Comparison of ENCODE assay signal across 8 cellular contexts in genomic region chr2:219175928-219176817, GRCh38. TPM values are rescaled to one million over a fixed set of nuclear protein-coding genes. Genes with fewer than 3 reads are reported as not detected.
DNase-seq lines count a peak whose midpoint lies in the region; ATAC-seq and TF ChIP-seq lines count a peak whose summit lies in the region.

No MANE protein-coding gene starts in this region.

- H3K36me3 Mint-ChIP-seq in CD8-positive, alpha-beta memory T cell = peaks cover 0 to 80% (median 7%) of the 10 kb centered on the region in 3 donors

- intact Hi-C loops in left lung (cut with DNase I) = no loop called here

- H3K27ac ChIP-seq in CD8-positive, alpha-beta memory T cell (ENCODE audit: low read depth, low read length) = peak overlapping the region; percentile 85
- peak overlapping the region; percentile 99 to 100 for H3K27ac ChIP-seq in left lung

- no peak for TF ChIP-seq CTCF in choroid plexus epithelial cell (conservative IDR thresholded peaks at IDR 0.05; ENCODE audit: low read depth, low read length)
- TF ChIP-seq CTCF in left lung (IDR thresholded peaks at IDR 0.05) = no peak

- H3K27me3 Mint-ChIP-seq in CD8-positive, alpha-beta memory T cell = peaks cover 0 to 2% of the 10 kb centered on the region in 2 donors

- peaks cover 54 to 81% (median 75%) of the 10 kb centered on the region in 3 donors for H3K4me1 Mint-ChIP-seq in CD8-positive, alpha-beta memory T cell

- H3K4me3 ChIP-seq in CD8-positive, alpha-beta memory T cell (ENCODE audit: low read length) = peak overlapping the region; percentile 64
- H3K4me3 ChIP-seq in choroid plexus epithelial cell (ENCODE audit: low read depth, low read length) (peak overlapping the region; percentile 67), left lung (peak overlapping the region; percentile 98)

- peak overlapping the region; percentile 86 to 100 (median 94) for H3K27ac Mint-ChIP-seq in CD8-positive, alpha-beta memory T cell

- no peaks in the 10 kb centered on the region for H3K9me3 ChIP-seq in CD8-positive, alpha-beta memory T cell (ENCODE audit: low read length)
- no peaks in the 10 kb centered on the region for H3K9me3 ChIP-seq in left lung

- POLR2A ChIA-PET in CD8-positive, alpha-beta memory T cell (lab: Charles Lee) = interaction anchor here (0.5 to 4.6 kb wide), 24 partner anchors 10 to 213 kb away, joined by 3 to 88 read pairs (median 8); partner anchors contain the start of genes ANKZF1, ATG9A, DNAJB2 and DNPEP

- CTCF ChIA-PET in CD8-positive, alpha-beta memory T cell (lab: Charles Lee) = interaction anchor here (0.8 to 8.6 kb wide), 18 partner anchors 9 to 122 kb away, joined by 3 to 110 read pairs (median 4); partner anchors contain the start of genes ATG9A, DNAJB2, NHEJ1 and TUBA4B

- DNase-seq in CD8-positive, alpha-beta memory T cell = peak in 2 of 5 donors; percentile 10 to 11
- DNase-seq in SW480 (ENCODE audit: low spot score) (peak; percentile 47), choroid plexus epithelial cell (ENCODE audit: low read depth) (peak; percentile 50), left lung (peak in 1 of 2 donors; percentile 70), GDM1 (lab: John Stamatoyannopoulos, UW) (no peak)
- DNase-seq in stimulated activated CD8-positive, alpha-beta memory T cell treated with anti-CD3 and anti-CD28 coated beads, Interleukin-12 subunit alpha, Interleukin-12 subunit beta, amount 100 ng/mL, for 4 hours (ENCODE audit: low read depth) = peak; percentile 12

- H3K36me3 ChIP-seq in CD8-positive, alpha-beta memory T cell (ENCODE audit: insufficient read depth, low read length) = peaks cover 27% of the 10 kb centered on the region
- peaks cover 0 to 57% of the 10 kb centered on the region in 2 donors for H3K36me3 ChIP-seq in left lung

- H3K4me1 ChIP-seq in CD8-positive, alpha-beta memory T cell (ENCODE audit: insufficient read depth, low read length) = peaks cover 43% of the 10 kb centered on the region
- H3K4me1 ChIP-seq in left lung = peaks cover 18 to 54% of the 10 kb centered on the region in 2 donors

- H3K27me3 ChIP-seq in CD8-positive, alpha-beta memory T cell (ENCODE audit: insufficient read depth, low read length, poor library complexity, severe bottlenecking) = no peaks in the 10 kb centered on the region
- no peaks in the 10 kb centered on the region for H3K27me3 ChIP-seq in left lung

- no peaks in the 10 kb centered on the region for H3K9me3 Mint-ChIP-seq in CD8-positive, alpha-beta memory T cell

- H3K4me3 Mint-ChIP-seq in CD8-positive, alpha-beta memory T cell = peak overlapping the region; percentile 85 to 98 (median 94)

- ATAC-seq in GM19438 (IDR thresholded peaks at IDR 0.05; ENCODE audit: low read depth, unreplicated experiment) (peak; percentile 33), HG03469 (IDR thresholded peaks at IDR 0.05; ENCODE audit: unreplicated experiment) (peak; percentile 18), left lung (peak; percentile 45)

RNA-seq across cellular contexts. Expression of gene CNPPD1, which starts 0.6 kb away (rescaled TPM):
- 10 to 100 TPM; 66.2 to 67.0 TPM for total RNA-seq in CD8-positive, alpha-beta memory T cell
- polyA plus RNA-seq in CD8-positive, alpha-beta memory T cell = 74.3 TPM
- 10 to 100 TPM; 59.0 to 68.2 TPM for total RNA-seq in left lung

RNA-seq across cellular contexts. Expression of gene RETREG2, which starts 1.9 kb away (rescaled TPM):
- 10 to 100 TPM; 67.6 to 76.1 TPM for total RNA-seq in CD8-positive, alpha-beta memory T cell
- 65.9 TPM for polyA plus RNA-seq in CD8-positive, alpha-beta memory T cell
- total RNA-seq in left lung = 10 to 100 TPM; 84.6 to 85.4 TPM

RNA-seq across cellular contexts. Expression of gene SLC23A3, which starts 6.3 kb away (rescaled TPM):
- 1 to 10 TPM; 2.3 to 2.6 TPM for total RNA-seq in CD8-positive, alpha-beta memory T cell
- not detected for polyA plus RNA-seq in CD8-positive, alpha-beta memory T cell
- 1 to 10 TPM; 3.8 to 4.4 TPM for total RNA-seq in left lung

RNA-seq across cellular contexts. Expression of gene NHEJ1, which starts 15.6 kb away (rescaled TPM):
- 10 to 100 TPM; 22.4 to 24.5 TPM for total RNA-seq in CD8-positive, alpha-beta memory T cell
- 26.3 TPM for polyA plus RNA-seq in CD8-positive, alpha-beta memory T cell
- 10 to 100 TPM; 14.0 to 16.4 TPM for total RNA-seq in left lung

RNA-seq across cellular contexts. Expression of gene ZFAND2B, which starts 30.4 kb away (rescaled TPM):
- 10 to 100 TPM; 32.4 to 36.8 TPM for total RNA-seq in CD8-positive, alpha-beta memory T cell
- polyA plus RNA-seq in CD8-positive, alpha-beta memory T cell = 86.0 TPM
- 10 to 100 TPM; 28.5 to 40.8 TPM for total RNA-seq in left lung
